ENCODE assay signal across 21 cellular contexts in genomic region chr12:131493068-131493826, GRCh38.
DNase-seq lines count a peak whose midpoint lies in the region; ATAC-seq, FAIRE-seq and TF ChIP-seq lines count a peak whose summit lies in the region.
"Had no signal": no experiment of that assay in that cellular context is flagged by ENCODE, and none has a peak within 500 bp of the region (broad histone marks: within the 10 kb centered on the region; RNA-seq: fewer than 3 reads in every experiment).

No MANE protein-coding gene starts in this region.

- TF ChIP-seq EP300 in H1 (IDR thresholded peaks at IDR 0.05; ENCODE audit: borderline replicate concordance in 1 of 2, low read depth in 2 of 2, low read length in 2 of 2), result no peak

- H4K20me1 ChIP-seq in H1 (replicated peaks in 1 of 2; ENCODE audit: control insufficient read depth in 1 of 2, insufficient read depth in 2 of 2, low read length in 2 of 2) (no peaks in the 10 kb centered on the region), PC-9 (ENCODE audit: insufficient read depth) (peaks cover 4% of the 10 kb centered on the region; the same call in 1 of the 2 replicates)

- no peaks in the 10 kb centered on the region for H3F3A ChIP-seq in PC-9 (ENCODE audit: insufficient read depth, low read depth)

- intact Hi-C loops in left ventricle myocardium superior (cut with micrococcal nuclease) (no loop called here), PC-9 (cut with micrococcal nuclease; ENCODE audit: unreplicated experiment) (loop anchor here (5.0 kb wide), 1 partner anchor 326 kb away; no protein-coding TSS in a partner anchor)

- POLR2A ChIA-PET in H1 (lab: Charles Lee; ENCODE audit: partially characterized antibody), result no interaction called here
- POLR2A ChIA-PET in PC-9 (lab: Charles Lee; ENCODE audit: unreplicated experiment), result no interaction called here

- no peaks in the 10 kb centered on the region for H3K9me2 ChIP-seq in PC-9 (ENCODE audit: insufficient read depth)

- H3K23me2 ChIP-seq in H1 (ENCODE audit: low read depth, low read length), result peaks cover 4% of the 10 kb centered on the region; the same call in 1 of the 2 replicates

- DNase-seq in right atrium auricular region (ENCODE audit: low spot score) (peak; percentile 18), left ventricle myocardium superior (no peak), H1 (ENCODE audit: low read depth in 1 of 2, low spot score in 2 of 2) (no peak), NCI-H82 (lab: John Stamatoyannopoulos, UW) (no peak), NCI-H446 treated with DMSO at 0.1 percent for 48 hours (lab: John Stamatoyannopoulos, UW) (no peak), PC-9 (no peak)
- peak; percentile 8 for DNase-seq in Jurkat, Clone E6-1 (ENCODE audit: low read depth, low spot score)
- DNase-seq: AML-193, HFFc6, IMR-90, NCI-H1105 treated with DMSO at 0.1 percent for 48 hours, NCI-H1694, NCI-H2081 treated with DMSO at 0.1 percent for 48 hours, NCI-H510A, NCI-H748 treated with DMSO at 0.1 percent for 48 hours, Right ventricle myocardium superior had no signal

- H2BK15ac ChIP-seq in H1 (ENCODE audit: low read length), result no peak overlapping the region

- no peak for ATAC-seq in left ventricle myocardium superior

- no peak overlapping the region for H3K4me2 ChIP-seq in H1 (ENCODE audit: insufficient read depth in 1 of 2, low read depth in 2 of 2, low read length in 2 of 2)
- no peak overlapping the region for H3K4me2 ChIP-seq in PC-9

- H3K79me2 ChIP-seq in H1 (ENCODE audit: control insufficient read depth in 1 of 2, insufficient read depth in 2 of 2, low read length in 2 of 2) (no peaks in the 10 kb centered on the region), PC-9 (ENCODE audit: low read depth) (no peaks in the 10 kb centered on the region)

- H2BK20ac ChIP-seq in H1 (ENCODE audit: low read length), result no peak overlapping the region

- no peak for FAIRE-seq in H1 (lab: Jason Lieb, UNC)
- FAIRE-seq: D721Med, H54, HTR-8/SVneo had no signal

- no peak overlapping the region for H2BK120ac ChIP-seq in H1 (replicated peaks; ENCODE audit: low read depth, low read length)

- 75% methylated on average over 4 of the region's 34 CpGs; no CpG with 5 or more reads in 1 of the 2 experiments for WGBS in H1 (ENCODE audit: extremely low coverage in 1 of 2, insufficient coverage in 1 of 2, insufficient read length in 1 of 2, insufficient replicate concordance in 2 of 2, low coverage in 1 of 2, low lambda C conversion rate in 2 of 2, missing lambda C conversion rate in 1 of 2), 2 experiments

- no peak overlapping the region for H3K23ac ChIP-seq in H1 (ENCODE audit: insufficient read length)

- CTCF ChIA-PET in H1 (lab: Charles Lee; ENCODE audit: partially characterized antibody) (no interaction called here), PC-9 (lab: Charles Lee) (no interaction called here)

- H3K18ac ChIP-seq in H1 (ENCODE audit: extremely low read depth, low read length), result no peak overlapping the region

- H3K4me3 ChIP-seq in right atrium auricular region (no peak overlapping the region), H1 (ENCODE audit: extremely low read depth in 1 of 4, insufficient read depth in 2 of 4, low read depth in 3 of 4, low read length in 4 of 4) (no peak overlapping the region), PC-9 (no peak overlapping the region)
- no peak overlapping the region for H3K4me3 ChIP-seq in Jurkat, Clone E6-1 (ENCODE audit: low read length)

- H4K5ac ChIP-seq in H1 (ENCODE audit: insufficient read length, low read depth, low read length), result no peak overlapping the region

- H3K27ac ChIP-seq in right atrium auricular region (no peak overlapping the region), H1 (ENCODE audit: low read depth, low read length) (no peak overlapping the region), PC-9 (no peak overlapping the region)
- H3K27ac ChIP-seq: C4-2B, HL-60 had no signal

- no peak overlapping the region for H2BK12ac ChIP-seq in H1 (ENCODE audit: low read depth, low read length)

- TF ChIP-seq CTCF in right atrium auricular region (IDR thresholded peaks at IDR 0.05) (no peak), H1 (IDR thresholded peaks at IDR 0.05; ENCODE audit: control extremely low read depth in 1 of 3, insufficient read depth in 1 of 3, low read depth in 1 of 3, low read length in 3 of 3) (no peak), PC-9 (conservative IDR thresholded peaks at IDR 0.05) (no peak)

- H4K8ac ChIP-seq in H1 (ENCODE audit: extremely low read depth, insufficient read depth, low read length), result no peak overlapping the region

- no peak overlapping the region for H2AFZ ChIP-seq in H1 (ENCODE audit: low read length)
- no peak overlapping the region for H2AFZ ChIP-seq in PC-9

- H3K9ac ChIP-seq in H1 (replicated peaks in 1 of 4; ENCODE audit: extremely low read depth in 1 of 4, low read depth in 3 of 4, low read length in 3 of 4), result no peak overlapping the region

- H4K91ac ChIP-seq in H1 (replicated peaks; ENCODE audit: insufficient read length, low read length), result no peak overlapping the region

- H3K56ac ChIP-seq in H1 (replicated peaks; ENCODE audit: insufficient read length, low read depth, low read length), result no peak overlapping the region

- no peak overlapping the region for H2BK5ac ChIP-seq in H1 (ENCODE audit: low read depth, low read length)

- TF ChIP-seq RAD21 in H1 (IDR thresholded peaks at IDR 0.05 in 1 of 2, conservative IDR thresholded peaks at IDR 0.05 in 1 of 2; ENCODE audit: low read depth in 2 of 2, low read length in 2 of 2), result no peak

- BruUV-seq in PC-9 (replicated peaks; lab: Mats Ljungman, UMichigan), result no TSS peak

- peaks cover 0 to 1% of the 10 kb centered on the region in 2 donors for H3K4me1 ChIP-seq in right atrium auricular region
- H3K4me1 ChIP-seq in H1 (replicated peaks in 1 of 4; ENCODE audit: control insufficient read depth in 3 of 4, insufficient read depth in 4 of 4, low read length in 3 of 4), result no peaks in the 10 kb centered on the region
- H3K4me1 ChIP-seq in PC-9 (replicated peaks; ENCODE audit: insufficient read depth), result no peaks in the 10 kb centered on the region

- H3K4ac ChIP-seq in H1 (replicated peaks; ENCODE audit: insufficient read length, low read depth, low read length), result no peak overlapping the region

- H3K9me3 ChIP-seq in right atrium auricular region, result no peaks in the 10 kb centered on the region
- H3K9me3 ChIP-seq in H1 (ENCODE audit: insufficient read depth in 2 of 2, low read depth in 1 of 2, low read length in 1 of 2), result no peaks in the 10 kb centered on the region; a peak in 1 of 4 replicates
- H3K9me3 ChIP-seq in PC-9 (ENCODE audit: insufficient read depth, low read depth), result 0 out of 2 replicates have a peak, but pooled peaks cover 2% of the 10 kb centered on the region

- no peak overlapping the region for H2AK5ac ChIP-seq in H1 (ENCODE audit: low read depth, low read length)

- H3K36me3 ChIP-seq in right atrium auricular region (no peaks in the 10 kb centered on the region), H1 (ENCODE audit: control insufficient read depth in 2 of 4, insufficient read depth in 4 of 4, low read length in 3 of 4) (no peaks in the 10 kb centered on the region; a peak in 1 of 8 replicates), PC-9 (ENCODE audit: low read depth) (no peaks in the 10 kb centered on the region)

- no peaks in the 10 kb centered on the region for H3K79me1 ChIP-seq in H1 (ENCODE audit: low read depth, low read length)

- no peak overlapping the region for H3K14ac ChIP-seq in H1 (ENCODE audit: insufficient read length)

- no peak for TF ChIP-seq POLR2A in H1 (IDR thresholded peaks at IDR 0.05; ENCODE audit: control extremely low read depth in 1 of 2, low read depth in 2 of 2, low read length in 2 of 2)

- H3K27me3 ChIP-seq in right atrium auricular region (no peaks in the 10 kb centered on the region), H1 (replicated peaks in 1 of 4; ENCODE audit: control insufficient read depth in 3 of 4, extremely low read depth in 1 of 4, insufficient read depth in 3 of 4, low read length in 3 of 4) (no peaks in the 10 kb centered on the region; a peak in 1 of 7 replicates), PC-9 (ENCODE audit: insufficient read depth, low read depth) (peaks cover 89% of the 10 kb centered on the region)

TF ChIP-seq in H1, 55 proteins besides CTCF, POLR2A, EP300 and RAD21:
- TF ChIP-seq, protein P1, sequence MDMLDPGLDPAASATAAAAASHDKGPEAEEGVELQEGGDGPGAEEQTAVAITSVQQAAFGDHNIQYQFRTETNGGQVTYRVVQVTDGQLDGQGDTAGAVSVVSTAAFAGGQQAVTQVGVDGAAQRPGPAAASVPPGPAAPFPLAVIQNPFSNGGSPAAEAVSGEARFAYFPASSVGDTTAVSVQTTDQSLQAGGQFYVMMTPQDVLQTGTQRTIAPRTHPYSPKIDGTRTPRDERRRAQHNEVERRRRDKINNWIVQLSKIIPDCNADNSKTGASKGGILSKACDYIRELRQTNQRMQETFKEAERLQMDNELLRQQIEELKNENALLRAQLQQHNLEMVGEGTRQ (IDR thresholded peaks at IDR 0.05; ENCODE audit: low read length), result peak; percentile 49
- TF ChIP-seq SAP30 (IDR thresholded peaks at IDR 0.05; ENCODE audit: insufficient read depth, insufficient replicate concordance, low read length) (no peak), SP2 (IDR thresholded peaks at IDR 0.05; ENCODE audit: low read length) (no peak), FOSL1 (IDR thresholded peaks at IDR 0.05; ENCODE audit: insufficient read depth, low read depth, low read length) (no peak), RNF2 (IDR thresholded peaks at IDR 0.05; ENCODE audit: borderline replicate concordance, low read depth, low read length, missing control alignments, poor library complexity, severe bottlenecking) (no peak), GABPA (IDR thresholded peaks at IDR 0.05; ENCODE audit: borderline replicate concordance, insufficient read depth, low read length) (no peak)

Comparison
In these comparisons a context has a peak if more than half of its experiments do, and no peak if none do; other contexts are left out.
1. DNase-seq: peak in right atrium auricular region (single experiment) and Jurkat, Clone E6-1 (single experiment); none in left ventricle myocardium superior (single experiment), H1 (0 of 2), NCI-H82 (single experiment), NCI-H446 treated with DMSO at 0.1 percent for 48 hours (single experiment) and PC-9 (0 of 2).